In the genomic region with DNA sequence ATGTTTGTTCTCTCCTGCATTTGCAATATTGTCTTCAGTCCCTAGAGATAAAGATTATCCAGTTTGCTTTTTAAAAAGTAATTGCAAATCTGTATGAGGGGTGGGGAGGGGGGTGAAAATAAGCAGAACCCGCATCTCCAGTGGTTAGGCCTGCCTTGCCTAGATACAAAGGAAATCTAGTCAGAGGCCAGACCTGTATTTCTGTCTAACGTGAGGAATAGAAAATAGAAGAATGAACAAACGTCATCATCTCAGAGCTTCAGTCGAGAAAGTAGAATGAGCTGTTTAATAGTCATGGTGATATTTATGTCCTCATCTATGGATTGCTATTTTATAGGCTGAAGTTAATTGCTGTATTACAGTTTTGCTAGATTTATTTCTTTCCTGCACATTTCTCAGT, we compare ENCODE assay signal across 13 cellular contexts.
"Had no signal": no experiment of that assay in that cellular context is flagged by ENCODE, and none has a peak within 500 bp of the region (broad histone marks: within the 10 kb centered on the region; RNA-seq: fewer than 3 reads in every experiment).

No MANE protein-coding gene starts in this region.

- H3K9me3 Mint-ChIP-seq: activated B cell treated with CpG ODN at 0.5 μM for 24 hours; activated CD4-positive, alpha-beta T cell treated with anti-CD3 and anti-CD28 coated beads, Interleukin-2, amount 10 ng/mL, durations not matched to agents 24 days and 14 days; activated naive CD8-positive, alpha-beta T cell treated with anti-CD3 and anti-CD28 coated beads, Interleukin-2, amount 50 U/mL, for 24 hours; activated T-helper 1 cell treated with anti-CD3 and anti-CD28 coated beads, Interleukin-12 subunit alpha, Interleukin-12 subunit beta, Interleukin-2, Interleukin-4 antibody, amounts not matched to agents 30 ng/mL and 10 ng/mL and 1 ng/mL, durations not matched to agents 14 hours and 24 hours and 36 hours; central memory CD8-positive, alpha-beta T cell had no signal

- H3K4me1 ChIP-seq: transverse colon had no signal

- H3K36me3 ChIP-seq: neutrophil, transverse colon had no signal

- H3K27ac ChIP-seq: body of pancreas, esophagus muscularis mucosa, neutrophil, transverse colon had no signal

- H3K9me3 ChIP-seq: body of pancreas, esophagus muscularis mucosa, neutrophil, transverse colon had no signal

- H3K27ac Mint-ChIP-seq: activated B cell treated with CpG ODN at 0.5 μM for 24 hours; activated CD4-positive, alpha-beta T cell treated with anti-CD3 and anti-CD28 coated beads, Interleukin-2, amount 10 ng/mL, durations not matched to agents 24 days and 14 days; activated naive CD8-positive, alpha-beta T cell treated with anti-CD3 and anti-CD28 coated beads, Interleukin-2, amount 50 U/mL, for 24 hours; activated T-helper 1 cell treated with anti-CD3 and anti-CD28 coated beads, Interleukin-12 subunit alpha, Interleukin-12 subunit beta, Interleukin-2, Interleukin-4 antibody, amounts not matched to agents 30 ng/mL and 10 ng/mL and 1 ng/mL, durations not matched to agents 14 hours and 24 hours and 36 hours had no signal

- H3K27me3 ChIP-seq: body of pancreas, esophagus muscularis mucosa, neutrophil, transverse colon had no signal

- H3K27me3 Mint-ChIP-seq: activated B cell treated with CpG ODN at 0.5 μM for 24 hours; activated naive CD8-positive, alpha-beta T cell treated with anti-CD3 and anti-CD28 coated beads, Interleukin-2, amount 50 U/mL, for 24 hours; central memory CD8-positive, alpha-beta T cell had no signal

- H3K4me3 Mint-ChIP-seq: activated B cell treated with CpG ODN at 0.5 μM for 24 hours; activated CD4-positive, alpha-beta T cell treated with anti-CD3 and anti-CD28 coated beads, Interleukin-2, amount 10 ng/mL, durations not matched to agents 24 days and 14 days; activated naive CD8-positive, alpha-beta T cell treated with anti-CD3 and anti-CD28 coated beads, Interleukin-2, amount 50 U/mL, for 24 hours; activated T-helper 1 cell treated with anti-CD3 and anti-CD28 coated beads, Interleukin-12 subunit alpha, Interleukin-12 subunit beta, Interleukin-2, Interleukin-4 antibody, amounts not matched to agents 30 ng/mL and 10 ng/mL and 1 ng/mL, durations not matched to agents 14 hours and 24 hours and 36 hours; central memory CD8-positive, alpha-beta T cell had no signal

- H3K4me1 Mint-ChIP-seq: activated B cell treated with CpG ODN at 0.5 μM for 24 hours; activated CD4-positive, alpha-beta T cell treated with anti-CD3 and anti-CD28 coated beads, Interleukin-2, amount 10 ng/mL, durations not matched to agents 24 days and 14 days; activated naive CD8-positive, alpha-beta T cell treated with anti-CD3 and anti-CD28 coated beads, Interleukin-2, amount 50 U/mL, for 24 hours; central memory CD8-positive, alpha-beta T cell had no signal

- DNase-seq: activated B cell treated with CpG ODN at 0.5 μM for 24 hours; activated CD4-positive, alpha-beta T cell treated with anti-CD3 and anti-CD28 coated beads, Interleukin-2, amount 10 ng/mL, durations not matched to agents 24 days and 14 days; activated naive CD4-positive, alpha-beta T cell treated with Interleukin-2 at 50 U/mL for 16 hours; activated naive CD8-positive, alpha-beta T cell treated with anti-CD3 and anti-CD28 coated beads, Interleukin-2, amount 50 U/mL, for 24 hours; body of pancreas; right cardiac atrium; T-helper 1 cell; transverse colon had no signal

- ATAC-seq: activated naive CD8-positive, alpha-beta T cell treated with anti-CD3 and anti-CD28 coated beads, Interleukin-2, amount 50 U/mL, for 24 hours; body of pancreas; right cardiac atrium had no signal

- H3K4me2 ChIP-seq: smooth muscle cell had no signal

- H3K4me3 ChIP-seq: body of pancreas, esophagus muscularis mucosa, smooth muscle cell, transverse colon had no signal
